Comparison of ENCODE assay signal across 8 cellular contexts in genomic region chr10:111756541-111757061, GRCh38.
DNase-seq lines count a peak whose midpoint lies in the region; ATAC-seq and TF ChIP-seq lines count a peak whose summit lies in the region.

No MANE protein-coding gene starts in this region.

- intact Hi-C loops in left lung (cut with DNase I), result no loop called here

- peak; percentile 72 for ATAC-seq in GM18870 (IDR thresholded peaks at IDR 0.05; ENCODE audit: unreplicated experiment)
- peak; percentile 61 for ATAC-seq in left lung

- H3K4me1 ChIP-seq in left lung, result no peaks in the 10 kb centered on the region

- no peak for TF ChIP-seq CTCF in left lung (IDR thresholded peaks at IDR 0.05)

- no peaks in the 10 kb centered on the region for H3K27me3 ChIP-seq in left lung

- H3K9me3 ChIP-seq in left lung, result no peaks in the 10 kb centered on the region

- H3K4me3 ChIP-seq in left lung, result no peak overlapping the region

- H3K36me3 ChIP-seq in left lung, result no peaks in the 10 kb centered on the region

- DNase-seq in DMS153 (lab: John Stamatoyannopoulos, UW) (peak; percentile 24), Kasumi-1 (lab: John Stamatoyannopoulos, UW) (peak; percentile 10 to 12), astrocyte of the hippocampus (ENCODE audit: low read depth, low spot score) (peak; percentile 60), left lung (peak in 1 of 2 donors; percentile 31), NCI-H1092 treated with DMSO at 0.1 percent for 48 hours (lab: John Stamatoyannopoulos, UW) (no peak), amniotic stem cell (lab: John Stamatoyannopoulos, UW) (no peak)
- DNase-seq in stimulated activated naive CD4-positive, alpha-beta T cell (lab: John Stamatoyannopoulos, UW), result no peak

- no peak overlapping the region for H3K27ac ChIP-seq in left lung

Comparison
In these comparisons a context has a peak if more than half of its experiments do, and no peak if none do; other contexts are left out.
1. DNase-seq: peak in DMS153 (single experiment), Kasumi-1 (2 of 2) and astrocyte of the hippocampus (single experiment); none in NCI-H1092 treated with DMSO at 0.1 percent for 48 hours (single experiment), stimulated activated naive CD4-positive, alpha-beta T cell (0 of 6) and amniotic stem cell (single experiment).